ENCODE assay signal across 10 cellular contexts in genomic region chr2:200747668-200748618, GRCh38.
DNase-seq lines count a peak whose midpoint lies in the region; ATAC-seq and TF ChIP-seq lines count a peak whose summit lies in the region.
"Had no signal": no experiment of that assay in that cellular context is flagged by ENCODE, and none has a peak within 500 bp of the region (broad histone marks: within the 10 kb centered on the region; RNA-seq: fewer than 3 reads in every experiment).

No MANE protein-coding gene starts in this region.

- H3K4me1 ChIP-seq in left lung (peaks cover 0 to 4% of the 10 kb centered on the region in 2 donors), upper lobe of right lung (no peaks in the 10 kb centered on the region)

- H3K27ac ChIP-seq in left lung: peak overlapping the region in 1 of 2 donors; percentile 27
- peak overlapping the region; percentile 42 for H3K27ac ChIP-seq in upper lobe of right lung

- H3K27ac Mint-ChIP-seq in activated CD4-positive, alpha-beta T cell treated with anti-CD3 and anti-CD28 coated beads, Interleukin-2, amount 10 ng/mL, durations not matched to agents 7 days and 5 days: no peak overlapping the region

- no peaks in the 10 kb centered on the region for H3K27me3 ChIP-seq in left lung
- no peaks in the 10 kb centered on the region for H3K27me3 ChIP-seq in upper lobe of right lung

- no peaks in the 10 kb centered on the region for H3K4me1 Mint-ChIP-seq in activated CD4-positive, alpha-beta T cell treated with anti-CD3 and anti-CD28 coated beads, Interleukin-2, amount 10 ng/mL, durations not matched to agents 7 days and 5 days

- H3K4me3 ChIP-seq in left lung (no peak overlapping the region), upper lobe of right lung (no peak overlapping the region)

- POLR2A ChIA-PET in activated CD4-positive, alpha-beta T cell treated with anti-CD3 and anti-CD28 coated beads, Interleukin-2, amount 10 ng/mL, durations not matched to agents 7 days and 5 days (lab: Charles Lee): no interaction called here

- H3K36me3 ChIP-seq in left lung: no peaks in the 10 kb centered on the region
- H3K36me3 ChIP-seq in upper lobe of right lung: no peaks in the 10 kb centered on the region

- TF ChIP-seq CTCF in left lung (IDR thresholded peaks at IDR 0.05) (no peak), upper lobe of right lung (IDR thresholded peaks at IDR 0.05) (no peak)

- intact Hi-C loops in left lung (cut with DNase I): no loop called here
- intact Hi-C loops in upper lobe of right lung (cut with DNase I): no loop called here

- H3K4me3 Mint-ChIP-seq in activated CD4-positive, alpha-beta T cell treated with anti-CD3 and anti-CD28 coated beads, Interleukin-2, amount 10 ng/mL, durations not matched to agents 7 days and 5 days: no peak overlapping the region

- CTCF ChIA-PET in activated CD4-positive, alpha-beta T cell treated with anti-CD3 and anti-CD28 coated beads, Interleukin-2, amount 10 ng/mL, durations not matched to agents 7 days and 5 days (lab: Charles Lee): interaction anchor here (0.6 to 2.3 kb wide), 7 partner anchors 14 to 791 kb away, joined by 3 to 5 read pairs (median 4); no protein-coding TSS in a partner anchor

- ATAC-seq in left lung (peak; percentile 54), upper lobe of right lung (no peak)

- peak; percentile 46 for DNase-seq in NCI-H82 (lab: John Stamatoyannopoulos, UW)
- DNase-seq in NCI-H82 treated with DMSO at 0.1 percent for 48 hours (lab: John Stamatoyannopoulos, UW; ENCODE audit: unreplicated experiment): no peak
- DNase-seq in amniotic stem cell (lab: John Stamatoyannopoulos, UW): peak; percentile 83
- no peak for DNase-seq in left lung
- no peak for DNase-seq in upper lobe of right lung
- no peak for DNase-seq in activated T-cell treated with anti-CD3 and anti-CD28 coated beads, Interleukin-2, amount 50 U/mL, for 48 hours
- DNase-seq in activated CD4-positive, alpha-beta T cell treated with anti-CD3 and anti-CD28 coated beads, Interleukin-2, amount 10 ng/mL, durations not matched to agents 7 days and 5 days: no peak
- DNase-seq in NK-92 treated with Interleukin-12 subunit alpha and Interleukin-12 subunit beta, amount 100 ng/mL, for 24 hours (lab: John Stamatoyannopoulos, UW): no peak
- DNase-seq: activated effector memory CD4-positive, alpha-beta T cell treated with anti-CD3 and anti-CD28 coated beads, Interleukin-2, amount 50 U/mL, for 16 hours; C1 segment of cervical spinal cord had no signal

- H3K27me3 Mint-ChIP-seq in activated CD4-positive, alpha-beta T cell treated with anti-CD3 and anti-CD28 coated beads, Interleukin-2, amount 10 ng/mL, durations not matched to agents 7 days and 5 days: peaks cover 7% of the 10 kb centered on the region

- H3K36me3 Mint-ChIP-seq in activated CD4-positive, alpha-beta T cell treated with anti-CD3 and anti-CD28 coated beads, Interleukin-2, amount 10 ng/mL, durations not matched to agents 7 days and 5 days (ENCODE audit: low read depth): no peaks in the 10 kb centered on the region

- H3K9me3 Mint-ChIP-seq in activated CD4-positive, alpha-beta T cell treated with anti-CD3 and anti-CD28 coated beads, Interleukin-2, amount 10 ng/mL, durations not matched to agents 7 days and 5 days: no peaks in the 10 kb centered on the region

- no peaks in the 10 kb centered on the region for H3K9me3 ChIP-seq in left lung
- no peaks in the 10 kb centered on the region for H3K9me3 ChIP-seq in upper lobe of right lung

Comparison
In these comparisons a context has a peak if more than half of its experiments do, and no peak if none do; other contexts are left out.
1. DNase-seq: peak in NCI-H82 (single experiment) and amniotic stem cell (single experiment); none in NCI-H82 treated with DMSO at 0.1 percent for 48 hours (single experiment), left lung (0 of 2), upper lobe of right lung (single experiment), activated T-cell treated with anti-CD3 and anti-CD28 coated beads, Interleukin-2, amount 50 U/mL, for 48 hours (0 of 2), activated CD4-positive, alpha-beta T cell treated with anti-CD3 and anti-CD28 coated beads, Interleukin-2, amount 10 ng/mL, durations not matched to agents 7 days and 5 days (single experiment) and NK-92 treated with Interleukin-12 subunit alpha and Interleukin-12 subunit beta, amount 100 ng/mL, for 24 hours (single experiment).